In genomic region chr16:62254847-62255246, GRCh38 we compare ENCODE assay signal across 21 cellular contexts.
DNase-seq lines count a peak whose midpoint lies in the region; ATAC-seq, FAIRE-seq and TF ChIP-seq lines count a peak whose summit lies in the region.
"Had no signal": no experiment of that assay in that cellular context is flagged by ENCODE, and none has a peak within 500 bp of the region (broad histone marks: within the 10 kb centered on the region; RNA-seq: fewer than 3 reads in every experiment).

No MANE protein-coding gene starts in this region.

- H3F3A ChIP-seq in smooth muscle cell (ENCODE audit: low read depth): peaks cover 4% of the 10 kb centered on the region

- H3K4me3 Mint-ChIP-seq in stimulated activated naive CD8-positive, alpha-beta T cell treated with anti-CD3 and anti-CD28 coated beads, Interleukin-15, amount 100 ng/mL, for 72 hours: no peak overlapping the region
- H3K4me3 Mint-ChIP-seq: CD4-positive, alpha-beta T cell had no signal

- H3K9me3 ChIP-seq in keratinocyte (ENCODE audit: control insufficient read depth, low read depth, low read length) (no peaks in the 10 kb centered on the region), smooth muscle cell (replicated peaks; ENCODE audit: low read depth) (no peaks in the 10 kb centered on the region), mucosa of descending colon (no peaks in the 10 kb centered on the region)
- H3K9me3 ChIP-seq: Caco-2 had no signal

- FAIRE-seq in keratinocyte (lab: Jason Lieb, UNC): peak; percentile 75
- FAIRE-seq: GM12891, GM19239, K562 had no signal

- H3K27me3 ChIP-seq in keratinocyte (ENCODE audit: control insufficient read depth, extremely low read depth, insufficient read depth, low read length): no peaks in the 10 kb centered on the region
- H3K27me3 ChIP-seq in smooth muscle cell (ENCODE audit: low read depth): no peaks in the 10 kb centered on the region

- H3K36me3 ChIP-seq in keratinocyte (ENCODE audit: control insufficient read depth in 2 of 2, extremely low read depth in 1 of 2, insufficient read depth in 2 of 2, low read length in 2 of 2): no peaks in the 10 kb centered on the region
- H3K36me3 ChIP-seq in smooth muscle cell (ENCODE audit: low read depth): no peaks in the 10 kb centered on the region
- H3K36me3 ChIP-seq in mucosa of descending colon (ENCODE audit: low read depth): no peaks in the 10 kb centered on the region

- H3K4me1 ChIP-seq in keratinocyte (ENCODE audit: control insufficient read depth, extremely low read depth, insufficient read depth, low read length) (peaks cover 26% of the 10 kb centered on the region), smooth muscle cell (ENCODE audit: low read depth) (peaks cover 24% of the 10 kb centered on the region), mucosa of descending colon (ENCODE audit: low read depth) (no peaks in the 10 kb centered on the region)
- H3K4me1 ChIP-seq: Caco-2 had no signal

- H3K4me2 ChIP-seq in keratinocyte (ENCODE audit: control insufficient read depth, extremely low read depth, insufficient read depth, low read depth, low read length) (no peak overlapping the region), smooth muscle cell (peak overlapping the region; percentile 62)

- peaks cover 5 to 29% of the 10 kb centered on the region in 2 donors for H3K9me3 Mint-ChIP-seq in stimulated activated naive CD8-positive, alpha-beta T cell treated with anti-CD3 and anti-CD28 coated beads, Interleukin-15, amount 100 ng/mL, for 72 hours

- intact Hi-C loops in mucosa of descending colon (cut with DNase I, micrococcal nuclease): no loop called here

- no peaks in the 10 kb centered on the region for H3K9me1 ChIP-seq in keratinocyte (ENCODE audit: control insufficient read depth, extremely low read depth, insufficient read depth, low read length)

- H3K27ac ChIP-seq in keratinocyte (ENCODE audit: control insufficient read depth, insufficient read depth, low read length) (peak overlapping the region; percentile 50), smooth muscle cell (ENCODE audit: low read depth) (peak overlapping the region; percentile 75)
- H3K27ac ChIP-seq: 22Rv1, GM23248 had no signal

- H3K4me3 ChIP-seq in keratinocyte (ENCODE audit: control insufficient read depth in 2 of 3, extremely low read depth in 1 of 3, insufficient read depth in 2 of 3, low read depth in 1 of 3, low read length in 3 of 3): no peak overlapping the region
- H3K4me3 ChIP-seq in smooth muscle cell: no peak overlapping the region
- H3K4me3 ChIP-seq in mucosa of descending colon: no peak overlapping the region
- H3K4me3 ChIP-seq: GM23248, K562 had no signal

- DNase-seq in DMS 273 (lab: John Stamatoyannopoulos, UW; ENCODE audit: unreplicated experiment) (peak; percentile 12), DMS 273 treated with DMSO at 0.1 percent for 48 hours (lab: John Stamatoyannopoulos, UW) (no peak), keratinocyte (ENCODE audit: low read depth, low spot score) (peak; percentile 74), smooth muscle cell (lab: John Stamatoyannopoulos, UW; ENCODE audit: unreplicated experiment) (no peak), activated T-cell treated with anti-CD3 and anti-CD28 coated beads for 4 hours (no peak), mucosa of descending colon (no peak)
- DNase-seq in stimulated activated naive CD8-positive, alpha-beta T cell treated with anti-CD3 and anti-CD28 coated beads, Interleukin-15, amount 100 ng/mL, for 72 hours: no peak
- DNase-seq: Caco-2; CD4-positive, alpha-beta T cell; GM23248; HCEC 1CT; MV-4-11; NCI-H1694 treated with DMSO at 0.1 percent for 48 hours; NCI-H748 treated with DMSO at 0.1 percent for 48 hours; NK-92 treated with Interleukin-12 subunit alpha and Interleukin-12 subunit beta, amount 100 ng/mL, for 24 hours; SHP77 treated with DMSO at 0.1 percent for 48 hours had no signal

- H3K27ac Mint-ChIP-seq in stimulated activated naive CD8-positive, alpha-beta T cell treated with anti-CD3 and anti-CD28 coated beads, Interleukin-15, amount 100 ng/mL, for 72 hours: no peak overlapping the region
- H3K27ac Mint-ChIP-seq: CD4-positive, alpha-beta T cell had no signal

- H2AFZ ChIP-seq in keratinocyte (ENCODE audit: control insufficient read depth, low read length): no peak overlapping the region
- peak overlapping the region; percentile 40 for H2AFZ ChIP-seq in smooth muscle cell (ENCODE audit: low read depth)
- H2AFZ ChIP-seq: GM23248 had no signal

- H3K4me1 Mint-ChIP-seq in stimulated activated naive CD8-positive, alpha-beta T cell treated with anti-CD3 and anti-CD28 coated beads, Interleukin-15, amount 100 ng/mL, for 72 hours: no peaks in the 10 kb centered on the region

- dilution Hi-C loops in keratinocyte (cut with MboI; ENCODE audit: extremely low pct_ligation_motif_present, low sequenced_read_pairs): no loop called here

- no peak for TF ChIP-seq CTCF in keratinocyte (optimal IDR thresholded peaks at IDR 0.05 in 1 of 3, IDR thresholded peaks at IDR 0.05 in 1 of 3, conservative IDR thresholded peaks at IDR 0.05 in 1 of 3; ENCODE audit: extremely low read depth in 1 of 3, insufficient read depth in 2 of 3, low read length in 3 of 3)
- no peak for TF ChIP-seq CTCF in smooth muscle cell (IDR thresholded peaks at IDR 0.05; ENCODE audit: borderline replicate concordance, insufficient read depth, poor library complexity, severe bottlenecking)
- no peak for TF ChIP-seq CTCF in mucosa of descending colon (IDR thresholded peaks at IDR 0.05)

- no peaks in the 10 kb centered on the region for H3K27me3 Mint-ChIP-seq in stimulated activated naive CD8-positive, alpha-beta T cell treated with anti-CD3 and anti-CD28 coated beads, Interleukin-15, amount 100 ng/mL, for 72 hours
- H3K27me3 Mint-ChIP-seq: CD4-positive, alpha-beta T cell had no signal

- H4K20me1 ChIP-seq in keratinocyte (ENCODE audit: control insufficient read depth, extremely low read depth, insufficient read depth, low read length) (no peaks in the 10 kb centered on the region), smooth muscle cell (ENCODE audit: low read depth) (no peaks in the 10 kb centered on the region)

- H3K79me2 ChIP-seq in keratinocyte (ENCODE audit: control insufficient read depth, insufficient read depth, low read length) (no peaks in the 10 kb centered on the region), smooth muscle cell (ENCODE audit: low read depth) (no peaks in the 10 kb centered on the region)

- no peak; the same call in 2 of the 3 replicates for ATAC-seq in SK-N-SH treated with all-trans-retinoic acid at 6 μM for 48 hours
- no peak for ATAC-seq in stimulated activated naive CD8-positive, alpha-beta T cell treated with anti-CD3 and anti-CD28 coated beads, Interleukin-15, amount 100 ng/mL, for 72 hours
- no peak for ATAC-seq in mucosa of descending colon
- ATAC-seq: K562 had no signal

- H3K9ac ChIP-seq in keratinocyte (ENCODE audit: control insufficient read depth, extremely low read depth, insufficient read depth, low read length) (no peak overlapping the region), smooth muscle cell (ENCODE audit: low read depth) (peak overlapping the region; percentile 42)
- H3K9ac ChIP-seq: GM23248 had no signal

TF ChIP-seq in SK-N-SH treated with all-trans-retinoic acid at 6 μM for 48 hours, 23 proteins besides CTCF, POLR2A, EP300 and RAD21 (continues in another document):
- TF ChIP-seq PPARA (CRISPR knock-in tag; IDR thresholded peaks at IDR 0.05; ENCODE audit: borderline replicate concordance) (0 out of 2 replicates have a peak, but pooled peaks have one; percentile 34), SNAI2 (CRISPR knock-in tag; IDR thresholded peaks at IDR 0.05) (0 out of 2 replicates have a peak, but pooled peaks have one; percentile 36), ZNF70 (CRISPR knock-in tag; IDR thresholded peaks at IDR 0.05) (no peak; the same call in 1 of the 2 replicates), ISL1 (CRISPR knock-in tag; IDR thresholded peaks at IDR 0.05) (peak; percentile 80), BACH2 (CRISPR knock-in tag; IDR thresholded peaks at IDR 0.05; ENCODE audit: borderline replicate concordance) (peak; percentile 94; the same call in 1 of the 2 replicates), ZNF8 (CRISPR knock-in tag; IDR thresholded peaks at IDR 0.05) (peak; percentile 31; the same call in 1 of the 2 replicates), ZC3H10 (CRISPR knock-in tag; IDR thresholded peaks at IDR 0.05) (no peak), TCF4 (CRISPR knock-in tag; IDR thresholded peaks at IDR 0.05; ENCODE audit: borderline replicate concordance) (peak; percentile 96), TSHZ2 (CRISPR knock-in tag; IDR thresholded peaks at IDR 0.05) (peak; percentile 90; the same call in 1 of the 2 replicates)

Comparison
In these comparisons a context has a peak if more than half of its experiments do, and no peak if none do; other contexts are left out.
1. DNase-seq: peak in DMS 273 (single experiment) and keratinocyte (single experiment); none in DMS 273 treated with DMSO at 0.1 percent for 48 hours (single experiment), smooth muscle cell (single experiment), stimulated activated naive CD8-positive, alpha-beta T cell treated with anti-CD3 and anti-CD28 coated beads, Interleukin-15, amount 100 ng/mL, for 72 hours (0 of 2), activated T-cell treated with anti-CD3 and anti-CD28 coated beads for 4 hours (single experiment) and mucosa of descending colon (0 of 3).